In genomic region chr6:136793348-136793747, GRCh38 we compare ENCODE assay signal across 8 cellular contexts. TPM values are rescaled to one million over a fixed set of nuclear protein-coding genes. Genes with fewer than 3 reads are reported as not detected.
A peak's percentile ranks its signal among the peaks of the same experiment; 100 is the strongest.
DNase-seq lines count a peak whose midpoint lies in the region; ATAC-seq and TF ChIP-seq lines count a peak whose summit lies in the region.

No MANE protein-coding gene starts in this region.

- TF ChIP-seq CTCF in breast epithelium (IDR thresholded peaks at IDR 0.05) (no peak), nephron (IDR thresholded peaks at IDR 0.05; ENCODE audit: unreplicated experiment in 3 of 3) (no peak)

- H3K9ac ChIP-seq in BLaER1 treated with 17β-estradiol and CSF1 and Interleukin-3, amounts not matched to agents 10 nM and 100 nM = peak overlapping the region; percentile 76 to 94 (median 88)

- intact Hi-C loops in breast epithelium (cut with DNase I; ENCODE audit: low total_unique reads) = loop anchor here (5.0 kb wide), 1 partner anchor 151 kb away; no protein-coding TSS in a partner anchor

- no peak for TF ChIP-seq POLR2A in breast epithelium (IDR thresholded peaks at IDR 0.05)

- peaks cover 0 to 12% (median 8%) of the 10 kb centered on the region in 11 experiments; a peak in 9 of 22 replicates for H3K36me3 ChIP-seq in BLaER1 treated with 17β-estradiol and CSF1 and Interleukin-3, amounts not matched to agents 10 nM and 100 nM
- H3K36me3 ChIP-seq in breast epithelium = no peaks in the 10 kb centered on the region

- peaks cover 17% of the 10 kb centered on the region for H3K4me1 Mint-ChIP-seq in nephron

- H3K4me2 ChIP-seq in BLaER1 treated with 17β-estradiol and CSF1 and Interleukin-3, amounts not matched to agents 10 nM and 100 nM = peak overlapping the region; percentile 82 to 97 (median 92)

- H3K27ac Mint-ChIP-seq in nephron = no peak overlapping the region

- H3K27me3 Mint-ChIP-seq in nephron (ENCODE audit: low read depth) = peaks cover 33% of the 10 kb centered on the region

- no peaks in the 10 kb centered on the region for H3K27me3 ChIP-seq in BLaER1 treated with 17β-estradiol and CSF1 and Interleukin-3, amounts not matched to agents 10 nM and 100 nM
- no peaks in the 10 kb centered on the region for H3K27me3 ChIP-seq in breast epithelium

- peaks cover 0 to 17% (median 0%) of the 10 kb centered on the region in 11 experiments; a peak in 4 of 22 replicates for H4K20me1 ChIP-seq in BLaER1 treated with 17β-estradiol and CSF1 and Interleukin-3, amounts not matched to agents 10 nM and 100 nM

- peak overlapping the region; percentile 77 to 99 (median 84); a peak in 19 of 20 replicates for H3K4me3 ChIP-seq in BLaER1 treated with 17β-estradiol and CSF1 and Interleukin-3, amounts not matched to agents 10 nM and 100 nM
- peak overlapping the region; percentile 75 to 94 (median 91) for H3K4me3 ChIP-seq in breast epithelium

- peak overlapping the region; percentile 94 to 96 (median 94) for H3K4me3 Mint-ChIP-seq in nephron

- peaks cover 4 to 20% (median 8%) of the 10 kb centered on the region in 11 experiments; a peak in 16 of 22 replicates for H3K9me3 ChIP-seq in BLaER1 treated with 17β-estradiol and CSF1 and Interleukin-3, amounts not matched to agents 10 nM and 100 nM (replicated peaks in 1 of 11)
- H3K9me3 ChIP-seq in breast epithelium = no peaks in the 10 kb centered on the region

- no peaks in the 10 kb centered on the region for H3K36me3 Mint-ChIP-seq in nephron (ENCODE audit: low read depth)

- peaks cover 23 to 39% (median 33%) of the 10 kb centered on the region in 10 experiments for H3K4me1 ChIP-seq in BLaER1 treated with 17β-estradiol and CSF1 and Interleukin-3, amounts not matched to agents 10 nM and 100 nM
- no peaks in the 10 kb centered on the region for H3K4me1 ChIP-seq in breast epithelium

- H3K27ac ChIP-seq in BLaER1 treated with 17β-estradiol and CSF1 and Interleukin-3, amounts not matched to agents 10 nM and 100 nM = peak overlapping the region in 10 of 11 experiments; percentile 73 to 92 (median 90); a peak in 19 of 22 replicates
- H3K27ac ChIP-seq in breast epithelium = peak overlapping the region; percentile 97 to 98

- peaks cover 6% of the 10 kb centered on the region for H3K9me3 Mint-ChIP-seq in nephron

- DNase-seq in breast epithelium (ENCODE audit: low spot score in 2 of 2) = no peak
- DNase-seq in NCI-H1417 treated with DMSO at 0.1 percent for 48 hours (lab: John Stamatoyannopoulos, UW) = no peak
- no peak for DNase-seq in HUDEP-2 (lab: John Stamatoyannopoulos, UW; ENCODE audit: unreplicated experiment in 76 of 76)

- peak; percentile 6 for ATAC-seq in HG03378 (IDR thresholded peaks at IDR 0.05; ENCODE audit: unreplicated experiment)
- ATAC-seq in HG03139 (IDR thresholded peaks at IDR 0.05; ENCODE audit: unreplicated experiment) = no peak
- ATAC-seq in GM21367 (IDR thresholded peaks at IDR 0.05; ENCODE audit: unreplicated experiment) = no peak

RNA-seq across cellular contexts. Expression of gene MAP3K5, which starts 1.1 kb away (rescaled TPM):
- total RNA-seq in breast epithelium = 10 to 100 TPM; 18.6 to 40.0 (median 33.2) TPM

RNA-seq across cellular contexts. Expression of gene PEX7, which starts 29.0 kb away (rescaled TPM):
- 10 to 100 TPM in 2 of 3 donors, 1 to 10 TPM in 1; 8.2 to 20.0 (median 19.3) TPM for total RNA-seq in breast epithelium
